Comparison of ENCODE assay signal across 28 cellular contexts in genomic region chr4:178333355-178333754, GRCh38.
"Had no signal": no experiment of that assay in that cellular context is flagged by ENCODE, and none has a peak within 500 bp of the region (broad histone marks: within the 10 kb centered on the region; RNA-seq: fewer than 3 reads in every experiment).

No MANE protein-coding gene starts in this region.

- DNase-seq: natural killer cell; occipital lobe; ovary; posterior cingulate gyrus; psoas muscle; right cardiac atrium; spleen; stimulated activated CD4-positive, alpha-beta T cell treated with anti-CD3 and anti-CD28 coated beads, Interleukin-12 subunit alpha, Interleukin-12 subunit beta, amount 100 ng/mL, for 4 hours; stimulated activated CD4-positive, alpha-beta T cell treated with anti-CD3 and anti-CD28 coated beads, Interleukin-1b, Interleukin-23, amount 100 ng/mL, for 48 hours; stimulated activated CD4-positive, alpha-beta T cell treated with anti-CD3 and anti-CD28 coated beads, Interleukin-4, amount 100 ng/mL, for 1 hour; stimulated activated CD4-positive, alpha-beta T cell treated with anti-CD3 and anti-CD28 coated beads, Interleukin-4, amount 100 ng/mL, for 4 hours; stimulated activated CD8-positive, alpha-beta memory T cell treated with anti-CD3 and anti-CD28 coated beads, Interleukin-4, amount 100 ng/mL, for 48 hours; stimulated activated naive CD4-positive, alpha-beta T cell; stimulated activated naive CD8-positive, alpha-beta T cell treated with anti-CD3 and anti-CD28 coated beads, Interleukin-15, amount 100 ng/mL, for 72 hours; stimulated activated naive CD8-positive, alpha-beta T cell treated with anti-CD3 and anti-CD28 coated beads, Interleukin-15, Interleukin-2, amounts not matched to agents 100 U/mL and 50 U/mL, for 24 hours; substantia nigra; testis; tibial artery; transverse colon; upper lobe of right lung; uterus had no signal

- H3K27ac ChIP-seq: neural progenitor cell, ovary, parathyroid adenoma, psoas muscle, skin epidermis, spleen, suprapubic skin, testis, tibial artery, transverse colon, upper lobe of right lung, uterus had no signal

- ATAC-seq: natural killer cell; psoas muscle; right cardiac atrium; sciatic nerve; stimulated activated memory B cell treated with anti-CD40 and anti-IgM and Interleukin-4, amounts not matched to agents 10 μg/mL and 1 μg/mL and 100 μg/mL, for 72 hours; stimulated activated naive CD8-positive, alpha-beta T cell treated with anti-CD3 and anti-CD28 coated beads, Interleukin-15, amount 100 ng/mL, for 72 hours; stimulated activated naive CD8-positive, alpha-beta T cell treated with anti-CD3 and anti-CD28 coated beads, Interleukin-15, Interleukin-2, amounts not matched to agents 100 U/mL and 50 U/mL, for 24 hours; upper lobe of right lung had no signal

- H3K27me3 ChIP-seq: neural progenitor cell, spleen, suprapubic skin, testis, tibial artery, transverse colon, upper lobe of right lung, uterus had no signal

- H3K4me2 ChIP-seq: neural progenitor cell, smooth muscle cell had no signal

- H3K9me3 ChIP-seq: ovary, psoas muscle, suprapubic skin, testis, tibial artery, transverse colon, upper lobe of right lung, uterus had no signal

- H3K9ac ChIP-seq: neural progenitor cell, parathyroid adenoma had no signal

- H3K79me2 ChIP-seq: parathyroid adenoma had no signal

- H3K36me3 ChIP-seq: neural progenitor cell, ovary, spleen, suprapubic skin, tibial artery, transverse colon, upper lobe of right lung, uterus had no signal

- H3K4me3 ChIP-seq: neural progenitor cell, ovary, psoas muscle, skin epidermis, smooth muscle cell, spleen, suprapubic skin, testis, tibial artery, transverse colon, upper lobe of right lung, uterus had no signal

- H2AFZ ChIP-seq: neural progenitor cell, parathyroid adenoma had no signal

- H3K4me1 ChIP-seq: neural progenitor cell, parathyroid adenoma, psoas muscle, spleen, suprapubic skin, testis, tibial artery, transverse colon, upper lobe of right lung, uterus had no signal
